10 cellular contexts compared by ENCODE assay signal in the genomic region with DNA sequence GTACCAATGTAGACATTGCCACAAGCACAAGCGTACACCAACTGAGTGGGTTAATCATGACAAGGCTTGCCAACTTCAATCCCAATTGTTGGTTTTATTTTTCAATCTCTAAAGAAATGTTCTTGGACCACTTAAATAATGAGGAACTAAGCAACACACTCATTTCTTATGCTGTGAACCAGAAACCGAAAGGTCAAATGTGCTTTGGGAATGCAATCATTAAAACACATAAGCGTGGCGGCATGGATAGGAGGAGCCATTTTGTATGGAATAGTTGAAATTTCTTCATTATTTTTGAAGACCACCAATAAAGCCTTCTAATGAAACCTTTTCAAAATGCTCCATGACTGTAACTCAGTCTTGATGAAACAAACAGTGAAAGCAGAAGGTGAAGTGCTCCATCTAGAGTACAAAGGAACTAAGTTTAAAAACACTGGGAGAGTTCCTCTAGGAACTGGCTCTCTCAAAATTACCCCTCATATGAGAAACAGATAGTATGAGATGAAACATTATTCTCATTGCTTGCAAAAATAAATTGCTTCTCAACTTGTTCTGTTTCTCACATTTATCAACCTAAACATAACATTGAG.
DNase-seq lines count a peak whose midpoint lies in the region; ATAC-seq and TF ChIP-seq lines count a peak whose summit lies in the region.
"Had no signal": no experiment of that assay in that cellular context is flagged by ENCODE, and none has a peak within 500 bp of the region (broad histone marks: within the 10 kb centered on the region; RNA-seq: fewer than 3 reads in every experiment).

No MANE protein-coding gene starts in this region.

- H3K27ac ChIP-seq in CD8-positive, alpha-beta memory T cell (ENCODE audit: low read depth, low read length), result no peak overlapping the region

- H3K9me3 ChIP-seq in CD8-positive, alpha-beta memory T cell (ENCODE audit: low read length), result no peaks in the 10 kb centered on the region

- H3K36me3 Mint-ChIP-seq in nephron (ENCODE audit: low read depth), result no peaks in the 10 kb centered on the region
- no peaks in the 10 kb centered on the region for H3K36me3 Mint-ChIP-seq in activated T-helper 17 cell treated with anti-CD3 and anti-CD28 coated beads, Interleukin-2, amount 50 U/mL, for 72 hours (ENCODE audit: low read depth)
- no peaks in the 10 kb centered on the region for H3K36me3 Mint-ChIP-seq in CD8-positive, alpha-beta memory T cell

- TF ChIP-seq CTCF in astrocyte of the spinal cord (IDR thresholded peaks at IDR 0.05; ENCODE audit: low read depth, low read length) (no peak), nephron (IDR thresholded peaks at IDR 0.05; ENCODE audit: unreplicated experiment in 3 of 3) (peak; percentile 40 to 62 (median 50))

- peaks cover 8% of the 10 kb centered on the region for H3K9me3 Mint-ChIP-seq in nephron
- peaks cover 16% of the 10 kb centered on the region for H3K9me3 Mint-ChIP-seq in activated T-helper 17 cell treated with anti-CD3 and anti-CD28 coated beads, Interleukin-2, amount 50 U/mL, for 72 hours
- peaks cover 0 to 16% (median 8%) of the 10 kb centered on the region in 5 donors for H3K9me3 Mint-ChIP-seq in CD8-positive, alpha-beta memory T cell

- H3K27me3 ChIP-seq in CD8-positive, alpha-beta memory T cell (ENCODE audit: insufficient read depth, low read length, poor library complexity, severe bottlenecking), result no peaks in the 10 kb centered on the region

- peaks cover 5% of the 10 kb centered on the region for H3K4me1 Mint-ChIP-seq in nephron
- H3K4me1 Mint-ChIP-seq in activated T-helper 17 cell treated with anti-CD3 and anti-CD28 coated beads, Interleukin-2, amount 50 U/mL, for 72 hours, result no peaks in the 10 kb centered on the region
- H3K4me1 Mint-ChIP-seq in CD8-positive, alpha-beta memory T cell, result no peaks in the 10 kb centered on the region

- no peak overlapping the region for H3K4me3 ChIP-seq in astrocyte of the spinal cord (ENCODE audit: low read depth, low read length)
- no peak overlapping the region for H3K4me3 ChIP-seq in CD8-positive, alpha-beta memory T cell (ENCODE audit: low read length)

- no peaks in the 10 kb centered on the region for H3K4me1 ChIP-seq in CD8-positive, alpha-beta memory T cell (ENCODE audit: insufficient read depth, low read length)

- POLR2A ChIA-PET in CD8-positive, alpha-beta memory T cell (lab: Charles Lee), result no interaction called here

- in situ Hi-C loops in astrocyte of the spinal cord (cut with HindIII; ENCODE audit: low sequenced_read_pairs), result no loop called here

- CTCF ChIA-PET in CD8-positive, alpha-beta memory T cell (lab: Charles Lee), result no interaction called here

- peak; percentile 3 for DNase-seq in GM03348 (ENCODE audit: low spot score)
- peak; percentile 6 for DNase-seq in NCI-H1694 (lab: John Stamatoyannopoulos, UW)
- DNase-seq in astrocyte of the spinal cord (ENCODE audit: low read depth, low spot score), result peak; percentile 4
- DNase-seq in CD8-positive, alpha-beta memory T cell, result no peak
- DNase-seq in D341Med (ENCODE audit: low spot score), result no peak
- DNase-seq: activated gamma-delta T cell; effector memory CD4-positive, alpha-beta T cell had no signal

- H3K27ac Mint-ChIP-seq in nephron, result peak overlapping the region in 1 of 3 experiments; percentile 41
- H3K27ac Mint-ChIP-seq in activated T-helper 17 cell treated with anti-CD3 and anti-CD28 coated beads, Interleukin-2, amount 50 U/mL, for 72 hours, result no peak overlapping the region
- H3K27ac Mint-ChIP-seq in CD8-positive, alpha-beta memory T cell, result no peak overlapping the region

- no peaks in the 10 kb centered on the region for H3K36me3 ChIP-seq in CD8-positive, alpha-beta memory T cell (ENCODE audit: insufficient read depth, low read length)

- ATAC-seq in GM19397 (IDR thresholded peaks at IDR 0.05; ENCODE audit: unreplicated experiment), result no peak
- no peak for ATAC-seq in activated T-helper 17 cell treated with anti-CD3 and anti-CD28 coated beads, Interleukin-2, amount 50 U/mL, for 72 hours (replicated peaks)

- H3K27me3 Mint-ChIP-seq in nephron (ENCODE audit: low read depth), result no peaks in the 10 kb centered on the region
- H3K27me3 Mint-ChIP-seq in activated T-helper 17 cell treated with anti-CD3 and anti-CD28 coated beads, Interleukin-2, amount 50 U/mL, for 72 hours, result no peaks in the 10 kb centered on the region
- H3K27me3 Mint-ChIP-seq in CD8-positive, alpha-beta memory T cell, result no peaks in the 10 kb centered on the region

- no peak overlapping the region for H3K4me3 Mint-ChIP-seq in nephron
- H3K4me3 Mint-ChIP-seq in activated T-helper 17 cell treated with anti-CD3 and anti-CD28 coated beads, Interleukin-2, amount 50 U/mL, for 72 hours, result no peak overlapping the region
- no peak overlapping the region for H3K4me3 Mint-ChIP-seq in CD8-positive, alpha-beta memory T cell

Comparison
In these comparisons a context has a peak if more than half of its experiments do, and no peak if none do; other contexts are left out.
1. DNase-seq: peak in GM03348 (single experiment), NCI-H1694 (single experiment) and astrocyte of the spinal cord (single experiment); none in CD8-positive, alpha-beta memory T cell (0 of 5) and D341Med (single experiment).